Comparison of ENCODE assay signal across 8 cellular contexts in the genomic region with DNA sequence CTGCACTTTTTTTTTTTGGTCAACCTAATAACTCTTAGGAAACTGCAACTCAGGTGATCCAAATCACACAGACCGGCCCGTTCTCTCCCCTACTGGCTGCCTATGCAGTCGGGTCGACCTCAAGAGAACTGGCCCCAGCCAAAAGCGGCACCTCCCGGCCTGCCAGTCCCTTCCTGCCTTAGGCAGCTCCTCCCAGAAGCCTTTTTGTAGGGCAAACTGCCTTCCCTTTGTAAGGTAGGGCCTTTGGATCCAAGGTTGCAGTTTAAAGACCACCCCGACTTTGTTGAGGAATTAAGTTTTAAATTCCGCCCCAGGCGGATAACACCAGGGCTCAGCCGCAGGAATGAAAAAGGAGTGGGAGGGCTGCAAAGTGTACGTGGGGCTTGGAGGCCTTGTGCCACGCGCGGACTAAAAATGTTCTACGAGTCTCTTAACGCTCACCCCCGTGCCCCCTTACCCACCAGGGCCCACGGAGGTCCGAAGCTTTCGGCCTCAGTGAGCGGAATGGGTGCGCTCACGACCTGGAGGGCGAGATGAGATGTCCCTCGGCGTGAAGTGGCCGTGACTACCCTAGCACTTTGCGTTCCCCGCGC. TPM values are rescaled to one million over a fixed set of nuclear protein-coding genes. Genes with fewer than 3 reads are reported as not detected.
A peak's percentile ranks its signal among the peaks of the same experiment; 100 is the strongest.
DNase-seq lines count a peak whose midpoint lies in the region; ATAC-seq and TF ChIP-seq lines count a peak whose summit lies in the region.

No MANE protein-coding gene starts in this region.

- TF ChIP-seq CTCF in GM12864 (IDR thresholded peaks at IDR 0.05; ENCODE audit: low read depth, low read length, missing control alignments) (no peak), fibroblast of pulmonary artery (IDR thresholded peaks at IDR 0.05; ENCODE audit: low read length, missing control alignments) (no peak), osteoblast (IDR thresholded peaks at IDR 0.05; ENCODE audit: extremely low read depth, low read depth, low read length) (no peak)

- no peaks in the 10 kb centered on the region for H3K9me3 Mint-ChIP-seq in activated CD4-positive, alpha-beta memory T cell treated with anti-CD3 and anti-CD28 coated beads for 36 hours

- no peaks in the 10 kb centered on the region for H3K27me3 ChIP-seq in HUES6 (ENCODE audit: control insufficient read depth, insufficient read depth, low read length)
- H3K27me3 ChIP-seq in osteoblast (ENCODE audit: insufficient read depth, low read length), result no peaks in the 10 kb centered on the region

- DNase-seq in GM12864 (ENCODE audit: low read depth), result no peak
- peak; percentile 38 for DNase-seq in activated CD4-positive, alpha-beta memory T cell treated with anti-CD3 and anti-CD28 coated beads for 36 hours
- no peak for DNase-seq in fibroblast of pulmonary artery (ENCODE audit: low read depth)
- DNase-seq in osteoblast (ENCODE audit: insufficient read length, low spot score, missing footprints), result peak; percentile 80
- no peak for DNase-seq in pons (ENCODE audit: low spot score)
- no peak for DNase-seq in NCI-H2107 (lab: John Stamatoyannopoulos, UW)

- CTCF ChIA-PET in activated CD4-positive, alpha-beta memory T cell treated with anti-CD3 and anti-CD28 coated beads for 36 hours (lab: Charles Lee), result interaction anchor here (0.7 to 2.1 kb wide), 2 partner anchors 56 to 228 kb away, joined by 3 to 14 read pairs; a partner anchor contains a TSS

- ATAC-seq in GM19324 (IDR thresholded peaks at IDR 0.05; ENCODE audit: low FRiP score, unreplicated experiment), result no peak

- H4K20me1 ChIP-seq in osteoblast (ENCODE audit: insufficient read depth, low read length), result peaks cover 8% of the 10 kb centered on the region

- peaks cover 29% of the 10 kb centered on the region for H3K79me2 ChIP-seq in osteoblast (ENCODE audit: insufficient read depth, low read length)

- no peaks in the 10 kb centered on the region for H3K9me3 ChIP-seq in HUES6 (ENCODE audit: control insufficient read depth, insufficient read depth, low read depth, low read length)
- H3K9me3 ChIP-seq in osteoblast (ENCODE audit: low read depth, low read length), result no peaks in the 10 kb centered on the region

- peak overlapping the region; percentile 89 for H3K4me3 ChIP-seq in GM12864 (ENCODE audit: low read depth, low read length)
- peak overlapping the region; percentile 95 for H3K4me3 ChIP-seq in HUES6 (ENCODE audit: low read depth, low read length)
- H3K4me3 ChIP-seq in fibroblast of pulmonary artery (replicated peaks; ENCODE audit: low read depth, low read length), result peak overlapping the region; percentile 79
- peak overlapping the region; percentile 85 for H3K4me3 ChIP-seq in osteoblast (ENCODE audit: insufficient read depth, low read length)

- intact Hi-C loops in activated CD4-positive, alpha-beta memory T cell treated with anti-CD3 and anti-CD28 coated beads for 36 hours (cut with micrococcal nuclease), result loop anchor here (1.0 to 2.0 kb wide), 4 partner anchors 56 to 324 kb away; a partner anchor contains a TSS

- H3K4me1 Mint-ChIP-seq in activated CD4-positive, alpha-beta memory T cell treated with anti-CD3 and anti-CD28 coated beads for 36 hours (ENCODE audit: low read depth), result peaks cover 29% of the 10 kb centered on the region

- peak overlapping the region; percentile 55; the same call in 1 of the 2 replicates for H3K27ac ChIP-seq in HUES6 (ENCODE audit: low read depth, low read length)
- H3K27ac ChIP-seq in osteoblast (ENCODE audit: low read depth, low read length), result peak overlapping the region; percentile 88

- H3K27me3 Mint-ChIP-seq in activated CD4-positive, alpha-beta memory T cell treated with anti-CD3 and anti-CD28 coated beads for 36 hours, result no peaks in the 10 kb centered on the region

- POLR2A ChIA-PET in activated CD4-positive, alpha-beta memory T cell treated with anti-CD3 and anti-CD28 coated beads for 36 hours (lab: Charles Lee), result interaction anchor here (0.6 to 2.1 kb wide), 8 partner anchors 13 to 324 kb away, joined by 3 to 20 read pairs (median 3); a partner anchor contains a TSS

- H3K4me1 ChIP-seq in HUES6 (ENCODE audit: control insufficient read depth, insufficient read depth, low read length), result peaks cover 9% of the 10 kb centered on the region
- H3K4me1 ChIP-seq in osteoblast (ENCODE audit: insufficient read depth, low read length), result peaks cover 42% of the 10 kb centered on the region

- peaks cover 42% of the 10 kb centered on the region for H3K36me3 Mint-ChIP-seq in activated CD4-positive, alpha-beta memory T cell treated with anti-CD3 and anti-CD28 coated beads for 36 hours

- H3K9ac ChIP-seq in HUES6 (ENCODE audit: low read length), result peak overlapping the region; percentile 88

- H3K4me3 Mint-ChIP-seq in activated CD4-positive, alpha-beta memory T cell treated with anti-CD3 and anti-CD28 coated beads for 36 hours, result peak overlapping the region; percentile 85

- H2AFZ ChIP-seq in osteoblast (ENCODE audit: low read length), result peak overlapping the region; percentile 83

- peak overlapping the region; percentile 89 for H3K4me2 ChIP-seq in osteoblast (ENCODE audit: insufficient read depth, low read length)

- H3K27ac Mint-ChIP-seq in activated CD4-positive, alpha-beta memory T cell treated with anti-CD3 and anti-CD28 coated beads for 36 hours, result peak overlapping the region; percentile 58

- H3K36me3 ChIP-seq in HUES6 (ENCODE audit: control insufficient read depth, insufficient read depth, low read length) (peaks cover 40% of the 10 kb centered on the region), osteoblast (ENCODE audit: insufficient read depth, low read length) (peaks cover 38% of the 10 kb centered on the region)

RNA-seq across cellular contexts. Expression of a gene that starts 0.6 kb away (rescaled TPM):
- 10 to 100 TPM; 14.7 to 16.0 TPM for total RNA-seq in activated CD4-positive, alpha-beta memory T cell treated with anti-CD3 and anti-CD28 coated beads for 36 hours
- 18.0 and 18.5 TPM in 2 replicates for total RNA-seq in osteoblast

RNA-seq across cellular contexts. Expression of a gene that starts 56.7 kb away (rescaled TPM):
- total RNA-seq in activated CD4-positive, alpha-beta memory T cell treated with anti-CD3 and anti-CD28 coated beads for 36 hours, result 10 to 100 TPM; 31.9 to 32.4 TPM
- total RNA-seq in osteoblast, result 47.0 and 47.4 TPM in 2 replicates

Comparison
In these comparisons a context has a peak if more than half of its experiments do, and no peak if none do; other contexts are left out.
1. DNase-seq: peak in activated CD4-positive, alpha-beta memory T cell treated with anti-CD3 and anti-CD28 coated beads for 36 hours (single experiment) and osteoblast (single experiment); none in GM12864 (single experiment), fibroblast of pulmonary artery (single experiment), pons (single experiment) and NCI-H2107 (single experiment).
2. Peak in every context shown above with its lines, with median percentiles within 50 percentile points of each other: H3K4me3 ChIP-seq.